In the genomic region with DNA sequence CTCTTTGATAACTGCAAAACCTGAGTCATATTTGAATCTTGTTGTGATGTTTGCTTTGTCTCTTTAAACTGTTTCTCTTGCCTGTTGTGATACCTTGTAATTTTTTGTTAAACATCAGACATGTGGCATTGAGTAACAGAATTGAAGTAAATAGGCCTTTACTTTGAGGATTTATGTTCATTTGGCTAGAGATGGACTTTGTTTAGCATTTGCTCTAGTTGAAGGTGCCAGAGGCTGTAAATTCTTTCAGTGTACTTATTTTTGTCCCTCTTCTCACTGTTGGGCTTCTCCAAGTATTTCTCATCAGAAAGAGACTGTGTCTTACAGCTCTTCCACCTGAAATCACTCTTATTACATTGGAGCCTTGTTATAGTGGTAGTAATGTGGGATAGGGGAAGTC, we compare ENCODE assay signal across 34 cellular contexts.
"Had no signal": no experiment of that assay in that cellular context is flagged by ENCODE, and none has a peak within 500 bp of the region (broad histone marks: within the 10 kb centered on the region; RNA-seq: fewer than 3 reads in every experiment).

No MANE protein-coding gene starts in this region.

- H3K4me1 Mint-ChIP-seq: activated B cell treated with CpG ODN at 0.5 μM for 24 hours; activated CD8-positive, alpha-beta memory T cell treated with anti-CD3 and anti-CD28 coated beads, Interleukin-2, amount 10 ng/mL, durations not matched to agents 7 days and 5 days; activated naive CD4-positive, alpha-beta T cell treated with anti-CD3 and anti-CD28 coated beads, Interleukin-2, amount 50 U/mL, for 24 hours; activated naive CD8-positive, alpha-beta T cell treated with anti-CD3 and anti-CD28 coated beads for 36 hours; activated naive CD8-positive, alpha-beta T cell treated with anti-CD3 and anti-CD28 coated beads, Interleukin-2, amount 50 U/mL, for 24 hours had no signal

- H3K4me3 Mint-ChIP-seq: activated B cell treated with CpG ODN at 0.5 μM for 24 hours; activated CD4-positive, alpha-beta memory T cell treated with anti-CD3 and anti-CD28 coated beads for 36 hours; activated CD8-positive, alpha-beta memory T cell treated with anti-CD3 and anti-CD28 coated beads, Interleukin-2, amount 10 ng/mL, durations not matched to agents 7 days and 5 days; activated CD8-positive, alpha-beta T cell treated with anti-CD3 and anti-CD28 coated beads, Interleukin-2, amount 10 ng/mL, durations not matched to agents 7 days and 5 days; activated naive CD4-positive, alpha-beta T cell treated with anti-CD3 and anti-CD28 coated beads for 36 hours; activated naive CD4-positive, alpha-beta T cell treated with anti-CD3 and anti-CD28 coated beads, Interleukin-2, amount 50 U/mL, for 24 hours; activated naive CD8-positive, alpha-beta T cell treated with anti-CD3 and anti-CD28 coated beads for 36 hours; activated naive CD8-positive, alpha-beta T cell treated with anti-CD3 and anti-CD28 coated beads, Interleukin-2, amount 50 U/mL, for 24 hours; activated T-cell treated with anti-CD3 and anti-CD28 coated beads, Interleukin-2, amount 50 U/mL, for 24 hours; activated T-helper 1 cell treated with anti-CD3 and anti-CD28 coated beads, Interleukin-12 subunit alpha, Interleukin-12 subunit beta, Interleukin-2, Interleukin-4 antibody, amounts not matched to agents 30 ng/mL and 10 ng/mL and 1 ng/mL, durations not matched to agents 14 hours and 24 hours and 36 hours; T-helper 17 cell; T-helper 2 cell treated with Interferon-gamma antibody and Interleukin-4, amounts not matched to agents 5 μg/mL and 100 μg/mL, for 36 hours had no signal

- H3K27ac ChIP-seq: adrenal gland, body of pancreas, cardiac muscle cell, colonic mucosa, WERI-Rb-1 had no signal

- H3K4me3 ChIP-seq: adrenal gland, body of pancreas, cardiac muscle cell, colonic mucosa had no signal

- H3K36me3 ChIP-seq: adrenal gland, cardiac muscle cell, colonic mucosa, WERI-Rb-1 had no signal

- H3K27ac Mint-ChIP-seq: activated B cell treated with CpG ODN at 0.5 μM for 24 hours; activated CD4-positive, alpha-beta memory T cell treated with anti-CD3 and anti-CD28 coated beads for 36 hours; activated CD8-positive, alpha-beta memory T cell treated with anti-CD3 and anti-CD28 coated beads, Interleukin-2, amount 10 ng/mL, durations not matched to agents 7 days and 5 days; activated CD8-positive, alpha-beta T cell treated with anti-CD3 and anti-CD28 coated beads, Interleukin-2, amount 10 ng/mL, durations not matched to agents 7 days and 5 days; activated naive CD4-positive, alpha-beta T cell treated with anti-CD3 and anti-CD28 coated beads for 36 hours; activated naive CD4-positive, alpha-beta T cell treated with anti-CD3 and anti-CD28 coated beads, Interleukin-2, amount 50 U/mL, for 24 hours; activated naive CD8-positive, alpha-beta T cell treated with anti-CD3 and anti-CD28 coated beads for 36 hours; activated naive CD8-positive, alpha-beta T cell treated with anti-CD3 and anti-CD28 coated beads, Interleukin-2, amount 50 U/mL, for 24 hours; activated T-cell treated with anti-CD3 and anti-CD28 coated beads, Interleukin-2, amount 50 U/mL, for 24 hours; activated T-helper 1 cell treated with anti-CD3 and anti-CD28 coated beads, Interleukin-12 subunit alpha, Interleukin-12 subunit beta, Interleukin-2, Interleukin-4 antibody, amounts not matched to agents 30 ng/mL and 10 ng/mL and 1 ng/mL, durations not matched to agents 14 hours and 24 hours and 36 hours; activated T-helper 2 cell treated with anti-CD3 and anti-CD28 coated beads, Interferon-gamma antibody, Interleukin-2, Interleukin-4, amounts not matched to agents 10 μg/mL and 5 μg/mL and 100 μg/mL, durations not matched to agents 14 hours and 24 hours and 36 hours; T-helper 17 cell; T-helper 2 cell treated with Interferon-gamma antibody and Interleukin-4, amounts not matched to agents 5 μg/mL and 100 μg/mL, for 36 hours had no signal

- DNase-seq: activated B cell treated with CpG ODN at 0.5 μM for 24 hours; activated CD4-positive, alpha-beta memory T cell treated with anti-CD3 and anti-CD28 coated beads for 36 hours; activated CD4-positive, alpha-beta T cell treated with anti-CD3 and anti-CD28 coated beads for 48 hours; activated CD8-positive, alpha-beta memory T cell treated with anti-CD3 and anti-CD28 coated beads, Interleukin-2, amount 10 ng/mL, durations not matched to agents 7 days and 5 days; activated CD8-positive, alpha-beta memory T cell treated with anti-CD3 and anti-CD28 coated beads, Interleukin-2, amount 50 U/mL, for 4 hours; activated CD8-positive, alpha-beta T cell treated with anti-CD3 and anti-CD28 coated beads, Interleukin-2, amount 10 ng/mL, durations not matched to agents 7 days and 5 days; activated effector memory CD4-positive, alpha-beta T cell treated with anti-CD3 and anti-CD28 coated beads, Interleukin-2, amount 50 U/mL, for 16 hours; activated naive CD4-positive, alpha-beta T cell treated with anti-CD3 and anti-CD28 coated beads for 36 hours; activated naive CD8-positive, alpha-beta T cell treated with anti-CD3 and anti-CD28 coated beads for 36 hours; activated naive CD8-positive, alpha-beta T cell treated with anti-CD3 and anti-CD28 coated beads, Interleukin-2, amount 50 U/mL, for 24 hours; activated T-cell treated with anti-CD3 and anti-CD28 coated beads for 4 hours; activated T-cell treated with anti-CD3 and anti-CD28 coated beads, Interleukin-2, amount 50 U/mL, for 24 hours; adrenal gland; amygdala; aorta; body of pancreas; central memory CD4-positive, alpha-beta T cell; cerebellar nuclear complex; colonic mucosa; effector CD8-positive, alpha-beta T cell; foreskin fibroblast; head of caudate nucleus; hypothalamus; T-helper 1 cell; T-helper 17 cell; T1000; WERI-Rb-1 had no signal

- H3K36me3 Mint-ChIP-seq: activated CD4-positive, alpha-beta memory T cell treated with anti-CD3 and anti-CD28 coated beads for 36 hours; activated CD8-positive, alpha-beta memory T cell treated with anti-CD3 and anti-CD28 coated beads, Interleukin-2, amount 10 ng/mL, durations not matched to agents 7 days and 5 days; activated naive CD4-positive, alpha-beta T cell treated with anti-CD3 and anti-CD28 coated beads, Interleukin-2, amount 50 U/mL, for 24 hours; activated naive CD8-positive, alpha-beta T cell treated with anti-CD3 and anti-CD28 coated beads for 36 hours had no signal

- ATAC-seq: activated CD4-positive, CD25-positive, alpha-beta regulatory T cell treated with anti-CD3 and anti-CD28 coated beads, Interleukin-2, amount 50 U/mL, for 24 hours; activated CD8-positive, alpha-beta memory T cell treated with anti-CD3 and anti-CD28 coated beads, Interleukin-2, amount 10 ng/mL, durations not matched to agents 7 days and 5 days; activated CD8-positive, alpha-beta T cell treated with anti-CD3 and anti-CD28 coated beads, Interleukin-2, amount 10 ng/mL, durations not matched to agents 7 days and 5 days; activated naive CD8-positive, alpha-beta T cell treated with anti-CD3 and anti-CD28 coated beads, Interleukin-2, amount 50 U/mL, for 24 hours; body of pancreas; esophagus mucosa; T-helper 17 cell had no signal

- H3K9me3 ChIP-seq: adrenal gland, body of pancreas, colonic mucosa had no signal

- H3K9me3 Mint-ChIP-seq: activated B cell treated with CpG ODN at 0.5 μM for 24 hours; activated CD4-positive, alpha-beta memory T cell treated with anti-CD3 and anti-CD28 coated beads for 36 hours; activated naive CD4-positive, alpha-beta T cell treated with anti-CD3 and anti-CD28 coated beads for 36 hours; activated naive CD4-positive, alpha-beta T cell treated with anti-CD3 and anti-CD28 coated beads, Interleukin-2, amount 50 U/mL, for 24 hours; activated naive CD8-positive, alpha-beta T cell treated with anti-CD3 and anti-CD28 coated beads for 36 hours; activated naive CD8-positive, alpha-beta T cell treated with anti-CD3 and anti-CD28 coated beads, Interleukin-2, amount 50 U/mL, for 24 hours; activated T-cell treated with anti-CD3 and anti-CD28 coated beads, Interleukin-2, amount 50 U/mL, for 24 hours; activated T-helper 1 cell treated with anti-CD3 and anti-CD28 coated beads, Interleukin-12 subunit alpha, Interleukin-12 subunit beta, Interleukin-2, Interleukin-4 antibody, amounts not matched to agents 30 ng/mL and 10 ng/mL and 1 ng/mL, durations not matched to agents 14 hours and 24 hours and 36 hours; activated T-helper 2 cell treated with anti-CD3 and anti-CD28 coated beads, Interferon-gamma antibody, Interleukin-2, Interleukin-4, amounts not matched to agents 10 μg/mL and 5 μg/mL and 100 μg/mL, durations not matched to agents 14 hours and 24 hours and 36 hours; T-helper 2 cell treated with Interferon-gamma antibody and Interleukin-4, amounts not matched to agents 5 μg/mL and 100 μg/mL, for 36 hours had no signal

- H3K27me3 ChIP-seq: adrenal gland, body of pancreas, cardiac muscle cell, colonic mucosa had no signal

- H3K27me3 Mint-ChIP-seq: activated B cell treated with CpG ODN at 0.5 μM for 24 hours; activated CD4-positive, alpha-beta memory T cell treated with anti-CD3 and anti-CD28 coated beads for 36 hours; activated CD8-positive, alpha-beta memory T cell treated with anti-CD3 and anti-CD28 coated beads, Interleukin-2, amount 10 ng/mL, durations not matched to agents 7 days and 5 days; activated naive CD8-positive, alpha-beta T cell treated with anti-CD3 and anti-CD28 coated beads for 36 hours; activated naive CD8-positive, alpha-beta T cell treated with anti-CD3 and anti-CD28 coated beads, Interleukin-2, amount 50 U/mL, for 24 hours; activated T-cell treated with anti-CD3 and anti-CD28 coated beads, Interleukin-2, amount 50 U/mL, for 24 hours; T-helper 17 cell had no signal

- H3K4me1 ChIP-seq: adrenal gland, body of pancreas, colonic mucosa had no signal
